Comparison of ENCODE assay signal across 10 cellular contexts in genomic region chr2:157443090-157443489, GRCh38. TPM values are rescaled to one million over a fixed set of nuclear protein-coding genes. Genes with fewer than 3 reads are reported as not detected.
DNase-seq lines count a peak whose midpoint lies in the region; ATAC-seq and TF ChIP-seq lines count a peak whose summit lies in the region.
"Had no signal": no experiment of that assay in that cellular context is flagged by ENCODE, and none has a peak within 500 bp of the region (broad histone marks: within the 10 kb centered on the region; RNA-seq: fewer than 3 reads in every experiment).

No MANE protein-coding gene starts in this region.

- H3K36me3 ChIP-seq in OCI-LY1 (ENCODE audit: insufficient read depth, low read length) (peaks cover 40% of the 10 kb centered on the region; the same call in 1 of the 2 replicates), stomach (no peaks in the 10 kb centered on the region)

- no peak overlapping the region for H2AFZ ChIP-seq in OCI-LY1 (ENCODE audit: low read length)

- H3K4me3 Mint-ChIP-seq in activated CD8-positive, alpha-beta memory T cell treated with anti-CD3 and anti-CD28 coated beads, Interleukin-2, amount 10 ng/mL, durations not matched to agents 7 days and 5 days: peak overlapping the region; percentile 100
- H3K4me3 Mint-ChIP-seq in effector memory CD8-positive, alpha-beta T cell: peak overlapping the region; percentile 79 to 87

- H3K27ac ChIP-seq in OCI-LY1 (ENCODE audit: low read depth, low read length, poor library complexity, severe bottlenecking): peak overlapping the region; percentile 92
- H3K27ac ChIP-seq in stomach: peak overlapping the region in 4 of 5 donors; percentile 79 to 89 (median 80)

- peaks cover 35% of the 10 kb centered on the region for H3K4me1 Mint-ChIP-seq in activated CD8-positive, alpha-beta memory T cell treated with anti-CD3 and anti-CD28 coated beads, Interleukin-2, amount 10 ng/mL, durations not matched to agents 7 days and 5 days
- H3K4me1 Mint-ChIP-seq in effector memory CD8-positive, alpha-beta T cell (ENCODE audit: low read depth in 2 of 2): peaks cover 39 to 41% of the 10 kb centered on the region in 2 donors

- CTCF ChIA-PET in activated CD8-positive, alpha-beta memory T cell treated with anti-CD3 and anti-CD28 coated beads, Interleukin-2, amount 10 ng/mL, durations not matched to agents 7 days and 5 days (lab: Charles Lee): interaction anchor here (0.7 to 2.1 kb wide), 11 partner anchors 9 to 115 kb away, joined by 3 to 8 read pairs (median 4); no protein-coding TSS in a partner anchor

- peak overlapping the region; percentile 98 for H3K27ac Mint-ChIP-seq in activated CD8-positive, alpha-beta memory T cell treated with anti-CD3 and anti-CD28 coated beads, Interleukin-2, amount 10 ng/mL, durations not matched to agents 7 days and 5 days
- peak overlapping the region; percentile 90 to 93 for H3K27ac Mint-ChIP-seq in effector memory CD8-positive, alpha-beta T cell

- H3K9ac ChIP-seq in OCI-LY1 (ENCODE audit: low read length): peak overlapping the region; percentile 81

- peaks cover 58% of the 10 kb centered on the region for H3K79me2 ChIP-seq in OCI-LY1 (ENCODE audit: insufficient read depth, low read length)

- TF ChIP-seq CTCF in OCI-LY1 (IDR thresholded peaks at IDR 0.05; ENCODE audit: low read length): no peak
- no peak for TF ChIP-seq CTCF in stomach (IDR thresholded peaks at IDR 0.05)

- no peak for TF ChIP-seq POLR2A in stomach (IDR thresholded peaks at IDR 0.05)

- no peak for DNase-seq in activated CD8-positive, alpha-beta memory T cell treated with anti-CD3 and anti-CD28 coated beads, Interleukin-2, amount 10 ng/mL, durations not matched to agents 7 days and 5 days
- DNase-seq in activated CD8-positive, alpha-beta memory T cell treated with anti-CD3 and anti-CD28 coated beads, Interleukin-2, amount 50 U/mL, for 48 hours: no peak
- no peak for DNase-seq in effector memory CD8-positive, alpha-beta T cell
- no peak for DNase-seq in stomach
- DNase-seq in stimulated activated CD4-positive, alpha-beta T cell treated with anti-CD3 and anti-CD28 coated beads, Interleukin-12 subunit alpha, Interleukin-12 subunit beta, amount 100 ng/mL, for 4 hours: no peak
- DNase-seq in ecto neural progenitor cell (ENCODE audit: low spot score): no peak
- DNase-seq in dedifferentiated amniotic fluid mesenchymal stem cell (ENCODE audit: extremely low spot score): no peak
- DNase-seq: ACHN had no signal

- H3K27me3 ChIP-seq in OCI-LY1 (ENCODE audit: insufficient read depth, low read length): no peaks in the 10 kb centered on the region
- no peaks in the 10 kb centered on the region for H3K27me3 ChIP-seq in stomach

- TF ChIP-seq EP300 in stomach (IDR thresholded peaks at IDR 0.05): no peak

- no peaks in the 10 kb centered on the region for H3K27me3 Mint-ChIP-seq in activated CD8-positive, alpha-beta memory T cell treated with anti-CD3 and anti-CD28 coated beads, Interleukin-2, amount 10 ng/mL, durations not matched to agents 7 days and 5 days
- H3K27me3 Mint-ChIP-seq in effector memory CD8-positive, alpha-beta T cell: no peaks in the 10 kb centered on the region

- H3F3A ChIP-seq in OCI-LY1 (ENCODE audit: insufficient read depth, low read length): no peaks in the 10 kb centered on the region

- no peaks in the 10 kb centered on the region for H3K9me3 Mint-ChIP-seq in activated CD8-positive, alpha-beta memory T cell treated with anti-CD3 and anti-CD28 coated beads, Interleukin-2, amount 10 ng/mL, durations not matched to agents 7 days and 5 days (ENCODE audit: low read depth)
- H3K9me3 Mint-ChIP-seq in effector memory CD8-positive, alpha-beta T cell: no peaks in the 10 kb centered on the region

- H3K4me3 ChIP-seq in OCI-LY1 (ENCODE audit: low read depth, low read length, poor library complexity, severe bottlenecking) (peak overlapping the region; percentile 69), stomach (peak overlapping the region; percentile 36 to 50 (median 45))

- peaks cover 58% of the 10 kb centered on the region for H3K36me3 Mint-ChIP-seq in activated CD8-positive, alpha-beta memory T cell treated with anti-CD3 and anti-CD28 coated beads, Interleukin-2, amount 10 ng/mL, durations not matched to agents 7 days and 5 days
- H3K36me3 Mint-ChIP-seq in effector memory CD8-positive, alpha-beta T cell (ENCODE audit: insufficient read depth): peaks cover 66% of the 10 kb centered on the region

- peak overlapping the region; percentile 95 for H3K4me2 ChIP-seq in OCI-LY1 (ENCODE audit: low read length)

- H3K9me3 ChIP-seq in OCI-LY1 (ENCODE audit: low read length): no peaks in the 10 kb centered on the region
- H3K9me3 ChIP-seq in stomach: no peaks in the 10 kb centered on the region

- peaks cover 59% of the 10 kb centered on the region for H3K4me1 ChIP-seq in OCI-LY1 (ENCODE audit: insufficient read depth, low read length, severe bottlenecking)
- peaks cover 4 to 53% (median 31%) of the 10 kb centered on the region in 4 donors for H3K4me1 ChIP-seq in stomach

- no peak for ATAC-seq in activated CD8-positive, alpha-beta memory T cell treated with anti-CD3 and anti-CD28 coated beads, Interleukin-2, amount 10 ng/mL, durations not matched to agents 7 days and 5 days
- ATAC-seq in effector memory CD8-positive, alpha-beta T cell (replicated peaks): no peak

- intact Hi-C loops in stomach (cut with DNase I; ENCODE audit: low total_unique reads): no loop called here

- no peaks in the 10 kb centered on the region for H4K20me1 ChIP-seq in OCI-LY1 (ENCODE audit: insufficient read depth, low read length)

- H3K9me2 ChIP-seq in OCI-LY1 (ENCODE audit: low read depth, low read length): no peaks in the 10 kb centered on the region

RNA-seq across cellular contexts. Expression of gene CYTIP, which starts 0.8 kb away (rescaled TPM):
- 100 to 1,000 TPM; 231 to 343 TPM for total RNA-seq in activated CD8-positive, alpha-beta memory T cell treated with anti-CD3 and anti-CD28 coated beads, Interleukin-2, amount 10 ng/mL, durations not matched to agents 7 days and 5 days
- 10 to 100 TPM in 3 of 5 donors, 1 to 10 TPM in 1, not detected in 1; 8.2 to 30.7 (median 21.1) TPM for total RNA-seq in stomach
- 10 to 100 TPM in 1 of 3 donors, 1 to 10 TPM in 2; 5.3 to 17.9 (median 9.3) TPM for polyA plus RNA-seq in stomach
- total RNA-seq: HT-29 had no signal

Comparison
In these comparisons a context has a peak if more than half of its experiments do, and no peak if none do; other contexts are left out.
1. RNA of gene CYTIP, which starts 0.8 kb away (total RNA-seq): 231 to 343 TPM in activated CD8-positive, alpha-beta memory T cell treated with anti-CD3 and anti-CD28 coated beads, Interleukin-2, amount 10 ng/mL, durations not matched to agents 7 days and 5 days; 8.2 to 30.7 TPM in stomach; every median in the first group is over 4 times any median in the second.